Comparison of ENCODE assay signal across 1 cellular context in genomic region chr2:68135448-68136320, GRCh38.
TF ChIP-seq lines count a peak whose summit lies in the region.

No MANE protein-coding gene starts in this region.

TF ChIP-seq in K562, 482 proteins besides CTCF, POLR2A, EP300 and RAD21 (continued from another document):
- TF ChIP-seq HBP1 (CRISPR knock-in tag; IDR thresholded peaks at IDR 0.05) (peak; percentile 88; the same call in 1 of the 2 replicates), KLF16 (IDR thresholded peaks at IDR 0.05) (peak; percentile 97), CREM (IDR thresholded peaks at IDR 0.05; ENCODE audit: low read depth) (peak; percentile 72), FOSL1 (tag; conservative IDR thresholded peaks at IDR 0.05) (peak; percentile 83), ZNF609 (CRISPR knock-in tag; IDR thresholded peaks at IDR 0.05; ENCODE audit: borderline replicate concordance) (no peak), JUND (IDR thresholded peaks at IDR 0.05; ENCODE audit: borderline replicate concordance, low read depth, low read length) (peak; percentile 77), JUND (tag; IDR thresholded peaks at IDR 0.05; ENCODE audit: borderline replicate concordance, low read depth, low read length) (peak; percentile 32; the same call in 1 of the 3 replicates), DLX4 (CRISPR knock-in tag; IDR thresholded peaks at IDR 0.05) (no peak), ZKSCAN1 (IDR thresholded peaks at IDR 0.05; ENCODE audit: low read depth, low read length) (no peak; the same call in 1 of the 2 replicates), MAFG (tag; conservative IDR thresholded peaks at IDR 0.05) (no peak), NR2C1 (IDR thresholded peaks at IDR 0.05) (peak; percentile 54; the same call in 1 of the 2 replicates), NR2C1 (tag; IDR thresholded peaks at IDR 0.05) (peak; percentile 79), LEF1 (IDR thresholded peaks at IDR 0.05) (peak; percentile 93), ETV6 (IDR thresholded peaks at IDR 0.05; ENCODE audit: borderline replicate concordance in 1 of 2, low read depth in 2 of 2, low read length in 1 of 2) (0 out of 4 replicates have a peak, but pooled peaks of 1 of the 2 experiments have one; percentile 49), ETV6 (CRISPR knock-in tag; IDR thresholded peaks at IDR 0.05; ENCODE audit: borderline replicate concordance) (no peak), ZMIZ1 (IDR thresholded peaks at IDR 0.05; ENCODE audit: low read depth in 2 of 2, low read length in 2 of 2) (peak in 1 of 2 experiments; percentile 95; a peak in 2 of 4 replicates), ZC3H8 (IDR thresholded peaks at IDR 0.05) (0 out of 2 replicates have a peak, but pooled peaks have one; percentile 4), TRIM25 (IDR thresholded peaks at IDR 0.05; ENCODE audit: borderline replicate concordance) (peak; percentile 45; the same call in 1 of the 2 replicates), ARHGAP35 (IDR thresholded peaks at IDR 0.05; ENCODE audit: partially characterized antibody) (peak; percentile 14), THRB (CRISPR knock-in tag; conservative IDR thresholded peaks at IDR 0.05) (peak; percentile 61; the same call in 1 of the 2 replicates), CHAMP1 (IDR thresholded peaks at IDR 0.05) (peak; percentile 95), RNF2 (IDR thresholded peaks at IDR 0.05) (peak; percentile 70), LCOR (CRISPR knock-in tag; IDR thresholded peaks at IDR 0.05) (0 out of 2 replicates have a peak, but pooled peaks have one; percentile 55), SP1 (CRISPR knock-in tag; IDR thresholded peaks at IDR 0.05) (peak; percentile 67; the same call in 1 of the 2 replicates)
